19 cellular contexts compared by ENCODE assay signal in the genomic region with DNA sequence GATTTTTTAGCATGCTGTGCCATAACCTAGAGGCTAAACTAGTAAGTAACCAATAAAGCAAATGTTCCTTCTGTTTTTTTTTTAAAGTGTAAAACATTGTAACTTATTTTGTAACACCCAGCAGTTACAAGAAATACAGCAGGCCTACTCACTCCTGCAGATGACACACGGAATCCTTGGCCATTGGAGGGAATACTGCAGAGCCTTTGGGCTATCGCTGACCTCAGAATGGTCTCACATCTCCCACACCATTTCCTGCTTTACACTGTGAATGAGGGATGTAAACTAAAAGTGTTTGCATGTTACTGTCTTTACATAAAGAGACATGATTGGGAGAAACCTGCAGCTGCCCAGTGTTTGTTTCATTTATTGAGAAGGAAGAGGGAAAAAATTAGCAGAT.
DNase-seq lines count a peak whose midpoint lies in the region; ATAC-seq and TF ChIP-seq lines count a peak whose summit lies in the region.
"Had no signal": no experiment of that assay in that cellular context is flagged by ENCODE, and none has a peak within 500 bp of the region (broad histone marks: within the 10 kb centered on the region; RNA-seq: fewer than 3 reads in every experiment).

No MANE protein-coding gene starts in this region.

- no peaks in the 10 kb centered on the region for H4K20me1 ChIP-seq in GM23248 (ENCODE audit: insufficient read depth)
- no peaks in the 10 kb centered on the region for H4K20me1 ChIP-seq in IMR-90 (ENCODE audit: insufficient read depth, low read length)

- H3K9ac ChIP-seq in GM23248: no peak overlapping the region
- no peak overlapping the region for H3K9ac ChIP-seq in IMR-90 (ENCODE audit: low read depth, low read length)

- no peaks in the 10 kb centered on the region for H3K4me1 ChIP-seq in GM23248 (ENCODE audit: insufficient read depth)
- peaks cover 3% of the 10 kb centered on the region; the same call in 1 of the 2 replicates for H3K4me1 ChIP-seq in IMR-90 (ENCODE audit: control insufficient read depth, insufficient read depth, low read length)
- no peaks in the 10 kb centered on the region for H3K4me1 ChIP-seq in mesodermal cell (ENCODE audit: control insufficient read depth, insufficient read depth, low read length, poor library complexity, severe bottlenecking)
- H3K4me1 ChIP-seq in Caco-2: no peaks in the 10 kb centered on the region

- H3F3A ChIP-seq in GM23248 (ENCODE audit: insufficient read depth): no peaks in the 10 kb centered on the region

- POLR2A ChIA-PET in IMR-90 (lab: Charles Lee; ENCODE audit: unreplicated experiment): no interaction called here
- POLR2A ChIA-PET in activated CD8-positive, alpha-beta T cell treated with anti-CD3 and anti-CD28 coated beads, Interleukin-2, amount 10 ng/mL, durations not matched to agents 7 days and 5 days (lab: Charles Lee): no interaction called here
- POLR2A ChIA-PET in Caco-2 (lab: Charles Lee): no interaction called here

- peak overlapping the region; percentile 4; the same call in 1 of the 2 replicates for H4K91ac ChIP-seq in IMR-90 (ENCODE audit: insufficient read depth, low read depth, low read length)

- H3K4ac ChIP-seq in IMR-90 (ENCODE audit: low read depth, low read length): no peak overlapping the region

- no peak overlapping the region for H2BK20ac ChIP-seq in IMR-90 (ENCODE audit: low read depth, low read length)

- H2AFZ ChIP-seq in GM23248 (no peak overlapping the region), IMR-90 (replicated peaks; ENCODE audit: low read length, poor library complexity) (no peak overlapping the region)

- ATAC-seq in IMR-90 (ENCODE audit: low read depth): peak; percentile 83
- ATAC-seq in activated CD8-positive, alpha-beta T cell treated with anti-CD3 and anti-CD28 coated beads, Interleukin-2, amount 10 ng/mL, durations not matched to agents 7 days and 5 days: no peak

- DNase-seq in GM23248 (peak; percentile 41), IMR-90 (peak; percentile 73), brain microvascular endothelial cell (peak; percentile 12), Caco-2 (no peak), inferior parietal cortex (ENCODE audit: extremely low spot score) (no peak)
- no peak for DNase-seq in activated CD8-positive, alpha-beta T cell treated with anti-CD3 and anti-CD28 coated beads, Interleukin-2, amount 10 ng/mL, durations not matched to agents 7 days and 5 days
- DNase-seq: Calu3; CD4-positive, CD25-positive, alpha-beta regulatory T cell; GF-D8; KG1; NCI-H1048; NCI-H1694 treated with DMSO at 0.1 percent for 48 hours; NCI-H345; NCI-H526; OCI-M1; SW 1271 had no signal

- H3K79me1 ChIP-seq in IMR-90 (ENCODE audit: low read depth in 1 of 2, low read length in 2 of 2): no peaks in the 10 kb centered on the region; a peak in 1 of 4 replicates

- dilution Hi-C loops in IMR-90 (cut with HindIII; ENCODE audit: low sequenced_read_pairs, unreplicated experiment): no loop called here

- no peak overlapping the region for H2BK120ac ChIP-seq in IMR-90 (ENCODE audit: low read depth, low read length)

- H2BK5ac ChIP-seq in IMR-90 (ENCODE audit: low read depth, low read length, poor library complexity, severe bottlenecking): peak overlapping the region; percentile 15

- no peaks in the 10 kb centered on the region for H3K9me3 Mint-ChIP-seq in activated CD8-positive, alpha-beta T cell treated with anti-CD3 and anti-CD28 coated beads, Interleukin-2, amount 10 ng/mL, durations not matched to agents 7 days and 5 days (ENCODE audit: insufficient read depth)
- no peaks in the 10 kb centered on the region for H3K9me3 Mint-ChIP-seq in Caco-2 (ENCODE audit: unreplicated experiment)
- H3K9me3 Mint-ChIP-seq: CD4-positive, CD25-positive, alpha-beta regulatory T cell had no signal

- no peak overlapping the region for H3K27ac Mint-ChIP-seq in activated CD8-positive, alpha-beta T cell treated with anti-CD3 and anti-CD28 coated beads, Interleukin-2, amount 10 ng/mL, durations not matched to agents 7 days and 5 days
- no peak overlapping the region for H3K27ac Mint-ChIP-seq in Caco-2 (ENCODE audit: unreplicated experiment)
- H3K27ac Mint-ChIP-seq: B cell; CD4-positive, CD25-positive, alpha-beta regulatory T cell had no signal

- CTCF ChIA-PET in IMR-90 (lab: Yijun Ruan, JAX) (interaction anchor here (0.6 kb wide), 1 partner anchor 18 kb away, joined by 3 read pairs; no protein-coding TSS in a partner anchor), Caco-2 (lab: Charles Lee) (no interaction called here)
- CTCF ChIA-PET in activated CD8-positive, alpha-beta T cell treated with anti-CD3 and anti-CD28 coated beads, Interleukin-2, amount 10 ng/mL, durations not matched to agents 7 days and 5 days (lab: Charles Lee): no interaction called here

- no peaks in the 10 kb centered on the region for H3K36me3 Mint-ChIP-seq in activated CD8-positive, alpha-beta T cell treated with anti-CD3 and anti-CD28 coated beads, Interleukin-2, amount 10 ng/mL, durations not matched to agents 7 days and 5 days (ENCODE audit: low read depth)
- peaks cover 20% of the 10 kb centered on the region for H3K36me3 Mint-ChIP-seq in Caco-2 (ENCODE audit: insufficient read depth, unreplicated experiment)
- H3K36me3 Mint-ChIP-seq: CD4-positive, CD25-positive, alpha-beta regulatory T cell had no signal

- no peak for TF ChIP-seq POLR2A in IMR-90 (IDR thresholded peaks at IDR 0.05; ENCODE audit: low read depth, low read length)

- no peaks in the 10 kb centered on the region for H3K27me3 ChIP-seq in GM23248 (replicated peaks; ENCODE audit: insufficient read depth)
- H3K27me3 ChIP-seq in IMR-90 (ENCODE audit: control insufficient read depth, insufficient read depth, low read length): no peaks in the 10 kb centered on the region
- no peaks in the 10 kb centered on the region for H3K27me3 ChIP-seq in brain microvascular endothelial cell (replicated peaks)
- H3K27me3 ChIP-seq in Caco-2 (replicated peaks; ENCODE audit: control insufficient read depth, insufficient read depth, low read length): no peaks in the 10 kb centered on the region

- no peak overlapping the region for H2BK15ac ChIP-seq in IMR-90 (ENCODE audit: low read depth, low read length)

- no peak overlapping the region for H3K4me3 ChIP-seq in GM23248
- H3K4me3 ChIP-seq in IMR-90 (ENCODE audit: insufficient read depth, low read depth, low read length): no peak overlapping the region
- no peak overlapping the region for H3K4me3 ChIP-seq in brain microvascular endothelial cell (ENCODE audit: low read depth, low read length)
- no peak overlapping the region for H3K4me3 ChIP-seq in mesodermal cell (ENCODE audit: extremely low read depth, insufficient read depth, low read length, poor library complexity, severe bottlenecking)
- H3K4me3 ChIP-seq in Caco-2 (ENCODE audit: low read depth, low read length): no peak overlapping the region

- no peak overlapping the region for H3K14ac ChIP-seq in IMR-90 (replicated peaks; ENCODE audit: low read depth, low read length)

- H2AK9ac ChIP-seq in IMR-90 (replicated peaks; ENCODE audit: low read depth, low read length, poor library complexity): no peak overlapping the region

- in situ Hi-C loops in GM23248 (cut with MboI): no loop called here
- in situ Hi-C loops in IMR-90 (cut with MboI; ENCODE audit: low sequenced_read_pairs): no loop called here
- in situ Hi-C loops in brain microvascular endothelial cell (cut with HindIII; ENCODE audit: low pct_ligation_motif_present, low sequenced_read_pairs): no loop called here

- no peak for TF ChIP-seq RAD21 in IMR-90 (IDR thresholded peaks at IDR 0.05; ENCODE audit: low read length)

- no peaks in the 10 kb centered on the region for H3K9me2 ChIP-seq in GM23248 (ENCODE audit: insufficient read depth)

- no peaks in the 10 kb centered on the region for H3K36me3 ChIP-seq in GM23248 (ENCODE audit: low read depth)
- H3K36me3 ChIP-seq in IMR-90 (ENCODE audit: control insufficient read depth, insufficient read depth, low read length): peaks cover 22% of the 10 kb centered on the region
- H3K36me3 ChIP-seq in brain microvascular endothelial cell (replicated peaks): peaks cover 7% of the 10 kb centered on the region
- peaks cover 50% of the 10 kb centered on the region for H3K36me3 ChIP-seq in mesodermal cell (ENCODE audit: control insufficient read depth, insufficient read depth, low read length)
- no peaks in the 10 kb centered on the region for H3K36me3 ChIP-seq in Caco-2 (ENCODE audit: control insufficient read depth, insufficient read depth, low read length)

- H3K4me2 ChIP-seq in GM23248 (ENCODE audit: unreplicated experiment): no peak overlapping the region
- no peak overlapping the region for H3K4me2 ChIP-seq in IMR-90 (ENCODE audit: low read depth, low read length)

- H3K18ac ChIP-seq in IMR-90 (ENCODE audit: low read depth, low read length): no peak overlapping the region; the same call in 1 of the 2 replicates

- intact Hi-C loops in IMR-90 (cut with micrococcal nuclease): no loop called here
- intact Hi-C loops in Caco-2 (cut with micrococcal nuclease; ENCODE audit: unreplicated experiment): no loop called here

- no peak overlapping the region for H3K23ac ChIP-seq in IMR-90 (ENCODE audit: low read depth, low read length)

- H3K27me3 Mint-ChIP-seq in activated CD8-positive, alpha-beta T cell treated with anti-CD3 and anti-CD28 coated beads, Interleukin-2, amount 10 ng/mL, durations not matched to agents 7 days and 5 days (ENCODE audit: low read depth): peaks cover 2% of the 10 kb centered on the region
- no peaks in the 10 kb centered on the region for H3K27me3 Mint-ChIP-seq in Caco-2 (ENCODE audit: insufficient read depth, unreplicated experiment)
- H3K27me3 Mint-ChIP-seq: B cell; CD4-positive, CD25-positive, alpha-beta regulatory T cell had no signal

- TSS peak; percentile 50 for BruUV-seq in IMR-90 (replicated peaks; lab: Mats Ljungman, UMichigan)
- no TSS peak for BruUV-seq in Caco-2 (replicated peaks; lab: Mats Ljungman, UMichigan)

- WGBS in GM23248 (ENCODE audit: low coverage in 1 of 2, low lambda C conversion rate in 2 of 2, missing lambda C conversion rate in 2 of 2), 2 experiments: 80 to 89% methylated on average over 2 of the region's 2 CpGs
- no CpG with 5 or more reads among the region's 2 CpGs for WGBS in IMR-90 (ENCODE audit: extremely low coverage in 2 of 2, insufficient read length in 1 of 2), 2 experiments
- no CpG with 5 or more reads among the region's 2 CpGs for WGBS in mesodermal cell (ENCODE audit: insufficient coverage in 2 of 2), 2 experiments

- H3K9me3 ChIP-seq in GM23248 (ENCODE audit: low read depth) (no peaks in the 10 kb centered on the region), IMR-90 (ENCODE audit: control insufficient read depth, insufficient read depth, low read length) (no peaks in the 10 kb centered on the region), mesodermal cell (ENCODE audit: control insufficient read depth, low read length) (no peaks in the 10 kb centered on the region), Caco-2 (no peaks in the 10 kb centered on the region)

- H3K56ac ChIP-seq in IMR-90 (ENCODE audit: extremely low read depth, insufficient read depth, low read length): no peak overlapping the region

- H2AK5ac ChIP-seq in IMR-90 (ENCODE audit: low read depth, low read length): no peak overlapping the region

- H3K27ac ChIP-seq in GM23248: no peak overlapping the region
- H3K27ac ChIP-seq in IMR-90 (ENCODE audit: insufficient read depth, low read length): no peak overlapping the region
- no peak overlapping the region for H3K27ac ChIP-seq in brain microvascular endothelial cell
- H3K27ac ChIP-seq in mesodermal cell (ENCODE audit: low read depth, low read length, severe bottlenecking): peak overlapping the region; percentile 23
- H3K27ac ChIP-seq: RWPE1 had no signal

- H3K4me3 Mint-ChIP-seq in activated CD8-positive, alpha-beta T cell treated with anti-CD3 and anti-CD28 coated beads, Interleukin-2, amount 10 ng/mL, durations not matched to agents 7 days and 5 days: no peak overlapping the region
- no peak overlapping the region for H3K4me3 Mint-ChIP-seq in Caco-2 (ENCODE audit: unreplicated experiment)
- H3K4me3 Mint-ChIP-seq: B cell; CD4-positive, CD25-positive, alpha-beta regulatory T cell had no signal

- H3K9me1 ChIP-seq in IMR-90 (ENCODE audit: insufficient read depth, low read length): peaks cover 6% of the 10 kb centered on the region; the same call in 1 of the 2 replicates

- H3K4me1 Mint-ChIP-seq in activated CD8-positive, alpha-beta T cell treated with anti-CD3 and anti-CD28 coated beads, Interleukin-2, amount 10 ng/mL, durations not matched to agents 7 days and 5 days (ENCODE audit: low read depth): no peaks in the 10 kb centered on the region
- H3K4me1 Mint-ChIP-seq in Caco-2 (ENCODE audit: low read depth, unreplicated experiment): peaks cover 5% of the 10 kb centered on the region
- H3K4me1 Mint-ChIP-seq: B cell; CD4-positive, CD25-positive, alpha-beta regulatory T cell had no signal

- 0 out of 4 replicates have a peak overlapping the region, but pooled peaks of 1 of the 2 experiments have one; percentile 24 for H4K8ac ChIP-seq in IMR-90 (ENCODE audit: low read depth in 2 of 2, low read length in 2 of 2)

- no peak overlapping the region for H4K5ac ChIP-seq in IMR-90 (ENCODE audit: low read depth, low read length)

- H3K79me2 ChIP-seq in GM23248 (ENCODE audit: insufficient read depth): no peaks in the 10 kb centered on the region

- no peak for TF ChIP-seq CTCF in IMR-90 (conservative IDR thresholded peaks at IDR 0.05; ENCODE audit: low read depth, low read length)
- TF ChIP-seq CTCF in brain microvascular endothelial cell (IDR thresholded peaks at IDR 0.05; ENCODE audit: low read depth, low read length, missing control alignments): no peak
- TF ChIP-seq CTCF in Caco-2 (IDR thresholded peaks at IDR 0.05; ENCODE audit: insufficient read depth in 1 of 2, low read depth in 1 of 2, low read length in 1 of 2, severe bottlenecking in 1 of 2, unreplicated experiment in 1 of 2): no peak

Comparison
In these comparisons a context has a peak if more than half of its experiments do, and no peak if none do; other contexts are left out.
1. DNase-seq: peak in GM23248 (single experiment), IMR-90 (single experiment) and brain microvascular endothelial cell (single experiment); none in activated CD8-positive, alpha-beta T cell treated with anti-CD3 and anti-CD28 coated beads, Interleukin-2, amount 10 ng/mL, durations not matched to agents 7 days and 5 days (single experiment), Caco-2 (0 of 2) and inferior parietal cortex (single experiment).